ENCODE assay signal across 1 cellular context in the genomic region with DNA sequence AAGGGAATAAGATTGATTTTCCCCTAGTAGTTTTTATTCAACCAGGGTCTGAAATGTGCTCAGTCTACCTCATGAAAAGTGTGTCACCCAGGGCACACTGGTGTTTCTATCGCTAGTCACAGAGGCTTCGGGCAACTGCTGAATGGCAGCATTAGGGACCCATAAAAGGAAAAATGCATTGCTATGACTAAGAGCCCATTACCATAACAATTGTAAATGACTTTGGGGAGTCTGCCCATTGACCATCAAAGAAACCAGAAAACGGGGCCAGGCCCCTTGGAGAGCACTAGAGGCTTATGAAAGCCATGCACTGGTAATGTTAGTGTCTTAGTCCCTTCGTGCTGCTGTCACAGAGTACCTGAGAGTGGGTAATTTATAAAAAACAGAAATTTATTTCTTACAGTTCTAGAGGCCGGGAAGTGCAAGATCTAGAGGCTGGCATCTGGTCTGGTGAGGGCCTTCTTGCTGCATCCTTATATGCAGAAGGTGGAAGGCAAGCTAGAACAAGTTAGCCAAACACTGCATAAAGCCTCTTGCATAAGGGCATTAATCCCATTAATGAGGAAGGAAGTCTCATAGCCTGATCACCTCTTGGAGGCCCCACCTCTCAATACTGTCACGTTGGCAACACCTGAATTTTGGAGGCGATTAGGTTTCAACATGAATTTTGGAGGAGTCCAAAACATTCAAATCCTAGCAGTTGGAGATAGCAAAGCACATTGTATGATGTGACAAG.
TF ChIP-seq lines count a peak whose summit lies in the region.

No MANE protein-coding gene starts in this region.

TF ChIP-seq in WTC11, 78 proteins besides CTCF, POLR2A, EP300 and RAD21 (continued from another document):
- TF ChIP-seq ZNF532 (CRISPR knock-in tag; IDR thresholded peaks at IDR 0.05; ENCODE audit: borderline replicate concordance) (no peak), SMAD4 (CRISPR knock-in tag; IDR thresholded peaks at IDR 0.05) (no peak), NFATC4 (CRISPR knock-in tag; IDR thresholded peaks at IDR 0.05) (no peak)
